8 cellular contexts compared by ENCODE assay signal in the genomic region with DNA sequence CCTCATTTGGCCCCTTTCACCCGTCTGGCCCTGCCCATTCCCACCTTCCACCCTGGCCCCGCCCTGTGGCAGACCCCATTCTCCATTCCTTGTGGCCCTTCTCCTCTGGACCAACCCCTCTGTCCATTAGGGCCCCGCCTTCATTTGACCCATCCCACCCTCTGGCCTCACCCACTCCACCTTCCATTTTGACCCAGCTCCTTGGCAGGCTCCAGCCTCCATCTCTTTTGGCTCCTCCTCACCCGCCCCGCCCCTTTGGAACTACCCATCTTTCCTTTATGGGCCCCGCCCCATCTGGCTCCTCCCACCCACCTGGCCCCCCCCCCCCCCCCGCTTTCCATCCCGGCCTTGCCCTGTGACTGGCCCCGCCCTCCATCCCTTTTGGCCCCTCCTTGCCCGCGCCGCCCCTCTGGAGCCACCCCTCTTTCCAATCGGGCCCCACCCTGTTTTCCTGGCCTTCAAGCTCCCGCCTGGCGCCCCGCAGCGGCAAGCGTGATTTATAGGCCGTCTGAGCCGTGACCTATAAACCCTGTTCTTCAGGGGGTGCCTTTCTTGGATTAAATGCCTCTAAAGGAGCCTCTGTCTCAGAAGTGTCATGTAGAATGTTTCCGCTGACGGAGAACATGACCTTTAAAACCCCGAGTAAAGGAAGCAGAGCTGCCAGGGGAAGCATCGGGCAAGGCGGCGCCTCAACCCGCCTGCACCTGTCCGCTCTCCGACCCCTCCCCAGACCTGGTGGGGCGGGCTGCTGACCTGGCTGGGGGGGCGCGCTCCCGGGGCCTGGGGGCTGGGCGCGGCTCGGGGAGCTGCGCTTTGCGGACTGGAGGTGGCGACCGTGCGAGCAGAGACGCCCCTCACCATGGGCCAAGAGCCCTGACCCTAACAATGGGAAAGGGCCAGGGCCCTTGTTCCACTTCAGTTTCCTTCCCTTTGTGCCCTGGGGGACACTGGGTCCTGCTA.
A peak's percentile ranks its signal among the peaks of the same experiment; 100 is the strongest.
DNase-seq lines count a peak whose midpoint lies in the region; ATAC-seq and TF ChIP-seq lines count a peak whose summit lies in the region.

No MANE protein-coding gene starts in this region.

- intact Hi-C loops in CD14-positive monocyte (cut with micrococcal nuclease), result no loop called here

- ATAC-seq in GM19397 (IDR thresholded peaks at IDR 0.05; ENCODE audit: unreplicated experiment), result no peak
- no peak for ATAC-seq in GM21423 (IDR thresholded peaks at IDR 0.05; ENCODE audit: unreplicated experiment)

- H3K4me3 ChIP-seq in fibroblast of mammary gland (ENCODE audit: control insufficient read depth, low read depth, low read length), result no peak overlapping the region

- peaks cover 16% of the 10 kb centered on the region for H3K4me1 Mint-ChIP-seq in CD14-positive monocyte

- peaks cover 50 to 73% (median 54%) of the 10 kb centered on the region in 3 donors for H3K27me3 Mint-ChIP-seq in CD14-positive monocyte (ENCODE audit: low read depth in 3 of 3)

- no peaks in the 10 kb centered on the region for H3K36me3 Mint-ChIP-seq in CD14-positive monocyte

- TF ChIP-seq CTCF in CD14-positive monocyte (IDR thresholded peaks at IDR 0.05) (no peak), fibroblast of mammary gland (conservative IDR thresholded peaks at IDR 0.05; ENCODE audit: control insufficient read depth, insufficient read depth, low read depth, low read length) (no peak)

- peaks cover 3 to 14% (median 6%) of the 10 kb centered on the region in 7 donors for H3K9me3 Mint-ChIP-seq in CD14-positive monocyte

- DNase-seq in CD14-positive monocyte (ENCODE audit: low spot score) (no peak), NCI-H1105 treated with DMSO at 0.1 percent for 48 hours (lab: John Stamatoyannopoulos, UW) (peak; percentile 91), fibroblast of mammary gland (ENCODE audit: low read depth) (peak; percentile 17), retina (peak; percentile 54), SK-N-DZ (ENCODE audit: low spot score) (no peak)
- DNase-seq in activated CD4-positive, alpha-beta T cell treated with anti-CD3 and anti-CD28 coated beads, Interleukin-2, amount 50 U/mL, for 4 hours, result peak; percentile 36 to 37

- H3K27ac Mint-ChIP-seq in CD14-positive monocyte, result no peak overlapping the region

- peak overlapping the region; percentile 34 to 70 for H3K4me3 Mint-ChIP-seq in CD14-positive monocyte

Comparison
In these comparisons a context has a peak if more than half of its experiments do, and no peak if none do; other contexts are left out.
1. DNase-seq: peak in NCI-H1105 treated with DMSO at 0.1 percent for 48 hours (single experiment), activated CD4-positive, alpha-beta T cell treated with anti-CD3 and anti-CD28 coated beads, Interleukin-2, amount 50 U/mL, for 4 hours (2 of 2), fibroblast of mammary gland (single experiment) and retina (single experiment); none in CD14-positive monocyte (single experiment) and SK-N-DZ (single experiment).